ENCODE assay signal across 14 cellular contexts in genomic region chr7:129864042-129864441, GRCh38.
A peak's percentile ranks its signal among the peaks of the same experiment; 100 is the strongest.
DNase-seq lines count a peak whose midpoint lies in the region; ATAC-seq and TF ChIP-seq lines count a peak whose summit lies in the region.
"Had no signal": no experiment of that assay in that cellular context is flagged by ENCODE, and none has a peak within 500 bp of the region (broad histone marks: within the 10 kb centered on the region; RNA-seq: fewer than 3 reads in every experiment).

No MANE protein-coding gene starts in this region.

- H3K36me3 Mint-ChIP-seq in mesothelial cell of epicardium, result peaks cover 7% of the 10 kb centered on the region

- H3K27ac Mint-ChIP-seq in mesothelial cell of epicardium, result peak overlapping the region; percentile 40
- H3K27ac Mint-ChIP-seq: activated B cell treated with CpG ODN at 0.5 μM for 24 hours; activated T-helper 2 cell treated with anti-CD3 and anti-CD28 coated beads, Interferon-gamma antibody, Interleukin-2, Interleukin-4, amounts not matched to agents 10 μg/mL and 5 μg/mL and 100 μg/mL, durations not matched to agents 14 hours and 24 hours and 36 hours had no signal

- H3K36me3 ChIP-seq in upper lobe of left lung, result no peaks in the 10 kb centered on the region

- H3K4me1 Mint-ChIP-seq in mesothelial cell of epicardium, result peaks cover 50% of the 10 kb centered on the region

- peak overlapping the region in 3 of 4 donors; percentile 30 to 61 (median 58) for H3K27ac ChIP-seq in upper lobe of left lung
- H3K27ac ChIP-seq: SJCRH30 had no signal

- no peak for TF ChIP-seq POLR2A in upper lobe of left lung (IDR thresholded peaks at IDR 0.05)

- no peak for TF ChIP-seq EP300 in upper lobe of left lung (IDR thresholded peaks at IDR 0.05)

- no peaks in the 10 kb centered on the region for H3K9me3 ChIP-seq in upper lobe of left lung
- H3K9me3 ChIP-seq: SJCRH30 had no signal

- TF ChIP-seq CTCF in mesothelial cell of epicardium (IDR thresholded peaks at IDR 0.05; ENCODE audit: unreplicated experiment) (no peak), upper lobe of left lung (IDR thresholded peaks at IDR 0.05) (no peak)

- no peaks in the 10 kb centered on the region for H3K27me3 ChIP-seq in upper lobe of left lung
- H3K27me3 ChIP-seq: SJCRH30 had no signal

- no peaks in the 10 kb centered on the region for H3K9me3 Mint-ChIP-seq in mesothelial cell of epicardium
- H3K9me3 Mint-ChIP-seq: activated B cell treated with CpG ODN at 0.5 μM for 24 hours; activated T-helper 2 cell treated with anti-CD3 and anti-CD28 coated beads, Interferon-gamma antibody, Interleukin-2, Interleukin-4, amounts not matched to agents 10 μg/mL and 5 μg/mL and 100 μg/mL, durations not matched to agents 14 hours and 24 hours and 36 hours; stimulated activated naive CD8-positive, alpha-beta T cell treated with anti-CD3 and anti-CD28 coated beads, Interleukin-15, amount 100 ng/mL, for 72 hours had no signal

- DNase-seq in NCI-H2081 (lab: John Stamatoyannopoulos, UW) (peak; percentile 6 to 53), NCI-H2081 treated with DMSO at 0.1 percent for 48 hours (lab: John Stamatoyannopoulos, UW) (no peak), dedifferentiated amniotic fluid mesenchymal stem cell (ENCODE audit: extremely low spot score) (peak; percentile 37), mesothelial cell of epicardium (ENCODE audit: low spot score in 2 of 2, unreplicated experiment in 2 of 2) (no peak), upper lobe of left lung (no peak), DMS114 treated with DMSO at 0.1 percent for 48 hours (lab: John Stamatoyannopoulos, UW; ENCODE audit: unreplicated experiment) (no peak), NCI-H2196 treated with DMSO at 0.1 percent for 48 hours (lab: John Stamatoyannopoulos, UW; ENCODE audit: unreplicated experiment) (no peak)
- DNase-seq: 8988T; activated B cell treated with CpG ODN at 0.5 μM for 24 hours; stimulated activated naive CD8-positive, alpha-beta T cell treated with anti-CD3 and anti-CD28 coated beads, Interleukin-15, amount 100 ng/mL, for 72 hours had no signal

- peaks cover 40 to 62% (median 60%) of the 10 kb centered on the region in 4 donors for H3K4me1 ChIP-seq in upper lobe of left lung
- H3K4me1 ChIP-seq: SJCRH30 had no signal

- no peaks in the 10 kb centered on the region for H3K27me3 Mint-ChIP-seq in mesothelial cell of epicardium (ENCODE audit: low read depth)
- H3K27me3 Mint-ChIP-seq: activated B cell treated with CpG ODN at 0.5 μM for 24 hours; stimulated activated naive CD8-positive, alpha-beta T cell treated with anti-CD3 and anti-CD28 coated beads, Interleukin-15, amount 100 ng/mL, for 72 hours had no signal

- no peak overlapping the region for H3K4me3 ChIP-seq in upper lobe of left lung
- H3K4me3 ChIP-seq: SJCRH30 had no signal

- 40 to 54% methylated on average over 3 of the region's 3 CpGs for WGBS in upper lobe of left lung, 2 donors

- ATAC-seq in upper lobe of left lung (ENCODE audit: low FRiP score in 2 of 2), result peak; percentile 71 to 79
- no peak for ATAC-seq in HG02973 (IDR thresholded peaks at IDR 0.05; ENCODE audit: unreplicated experiment)
- ATAC-seq: left lobe of liver; stimulated activated naive CD8-positive, alpha-beta T cell treated with anti-CD3 and anti-CD28 coated beads, Interleukin-15, amount 100 ng/mL, for 72 hours had no signal

- H3K4me3 Mint-ChIP-seq in mesothelial cell of epicardium, result no peak overlapping the region
- H3K4me3 Mint-ChIP-seq: activated B cell treated with CpG ODN at 0.5 μM for 24 hours; stimulated activated naive CD8-positive, alpha-beta T cell treated with anti-CD3 and anti-CD28 coated beads, Interleukin-15, amount 100 ng/mL, for 72 hours had no signal

Comparison
In these comparisons a context has a peak if more than half of its experiments do, and no peak if none do; other contexts are left out.
1. DNase-seq: peak in NCI-H2081 (2 of 2) and dedifferentiated amniotic fluid mesenchymal stem cell (single experiment); none in NCI-H2081 treated with DMSO at 0.1 percent for 48 hours (single experiment), mesothelial cell of epicardium (0 of 2), upper lobe of left lung (0 of 2), DMS114 treated with DMSO at 0.1 percent for 48 hours (single experiment) and NCI-H2196 treated with DMSO at 0.1 percent for 48 hours (single experiment).